12 cellular contexts compared by ENCODE assay signal in genomic region chr19:43430142-43430710, GRCh38. TPM values are rescaled to one million over a fixed set of nuclear protein-coding genes. Genes with fewer than 3 reads are reported as not detected.
DNase-seq lines count a peak whose midpoint lies in the region; ATAC-seq and TF ChIP-seq lines count a peak whose summit lies in the region.
"Had no signal": no experiment of that assay in that cellular context is flagged by ENCODE, and none has a peak within 500 bp of the region (broad histone marks: within the 10 kb centered on the region; RNA-seq: fewer than 3 reads in every experiment).

No MANE protein-coding gene starts in this region.

- H3K4me3 Mint-ChIP-seq in Caco-2 (ENCODE audit: unreplicated experiment): no peak overlapping the region

- no peaks in the 10 kb centered on the region for H3K36me3 Mint-ChIP-seq in Caco-2 (ENCODE audit: insufficient read depth, unreplicated experiment)

- H3K27me3 Mint-ChIP-seq in Caco-2 (ENCODE audit: insufficient read depth, unreplicated experiment): no peaks in the 10 kb centered on the region

- H3K9me3 ChIP-seq in Caco-2: no peaks in the 10 kb centered on the region
- H3K9me3 ChIP-seq: testis had no signal

- CTCF ChIA-PET in Caco-2 (lab: Charles Lee) (no interaction called here), RWPE1 (lab: Yijun Ruan, JAX) (interaction anchor here (0.7 kb wide), 1 partner anchor 48 kb away, joined by 5 read pairs; no protein-coding TSS in a partner anchor)

- H3K4me1 Mint-ChIP-seq in Caco-2 (ENCODE audit: low read depth, unreplicated experiment): peaks cover 13% of the 10 kb centered on the region

- H3K4me1 ChIP-seq in Caco-2: no peaks in the 10 kb centered on the region
- H3K4me1 ChIP-seq: testis had no signal

- DNase-seq in Caco-2: peak in 1 of 2 experiments; percentile 47
- peak in 3 of 5 donors; percentile 8 to 29 (median 28) for DNase-seq in T-helper 1 cell
- peak; percentile 39 for DNase-seq in foreskin melanocyte
- DNase-seq in RWPE1 (ENCODE audit: low spot score): no peak
- no peak for DNase-seq in NCI-H1417 treated with DMSO at 0.1 percent for 48 hours (lab: John Stamatoyannopoulos, UW)
- DNase-seq: GM23248, testis had no signal

- H3K27me3 ChIP-seq in Caco-2 (replicated peaks; ENCODE audit: control insufficient read depth, insufficient read depth, low read length): no peaks in the 10 kb centered on the region
- H3K27me3 ChIP-seq: testis had no signal

- POLR2A ChIA-PET in Caco-2 (lab: Charles Lee) (no interaction called here), RWPE1 (lab: Yijun Ruan, JAX; ENCODE audit: low non-redundant PET) (no interaction called here)

- no peak overlapping the region for H3K4me3 ChIP-seq in Caco-2 (ENCODE audit: low read depth, low read length)
- H3K4me3 ChIP-seq: GM23248, testis had no signal

- H3K27ac ChIP-seq in RWPE1: no peak overlapping the region
- H3K27ac ChIP-seq: GM23248, testis had no signal

- H3K36me3 ChIP-seq in Caco-2 (ENCODE audit: control insufficient read depth, insufficient read depth, low read length): no peaks in the 10 kb centered on the region

- H3K27ac Mint-ChIP-seq in Caco-2 (ENCODE audit: unreplicated experiment): no peak overlapping the region

- H3K9me3 Mint-ChIP-seq in Caco-2 (ENCODE audit: unreplicated experiment): no peaks in the 10 kb centered on the region

- BruUV-seq in Caco-2 (replicated peaks; lab: Mats Ljungman, UMichigan): no TSS peak

- ATAC-seq in GM19468 (IDR thresholded peaks at IDR 0.05; ENCODE audit: extremely low read depth, unreplicated experiment): peak; percentile 46
- ATAC-seq in HG03280 (IDR thresholded peaks at IDR 0.05; ENCODE audit: unreplicated experiment): no peak
- ATAC-seq in GM21529 (IDR thresholded peaks at IDR 0.05; ENCODE audit: unreplicated experiment): no peak
- ATAC-seq: activated CD4-positive, CD25-positive, alpha-beta regulatory T cell treated with anti-CD3 and anti-CD28 coated beads, Interleukin-2, amount 50 U/mL, for 24 hours had no signal

- peak; percentile 25 to 41 for TF ChIP-seq CTCF in Caco-2 (IDR thresholded peaks at IDR 0.05; ENCODE audit: insufficient read depth in 1 of 2, low read depth in 1 of 2, low read length in 1 of 2, severe bottlenecking in 1 of 2, unreplicated experiment in 1 of 2)
- no peak for TF ChIP-seq CTCF in RWPE1 (conservative IDR thresholded peaks at IDR 0.05; ENCODE audit: low read depth)

- intact Hi-C loops in Caco-2 (cut with micrococcal nuclease; ENCODE audit: unreplicated experiment): no loop called here

RNA-seq across cellular contexts. Expression of gene TEX101, which starts 15.5 kb away (rescaled TPM):
- total RNA-seq in Caco-2 (2022): not detected in 2 replicates
- total RNA-seq: glomerular endothelial cell, GM23248 had no signal

RNA-seq across cellular contexts. Expression of gene LYPD3, which starts 35.2 kb away (rescaled TPM):
- 1.3 and 2.2 TPM in 2 replicates for total RNA-seq in Caco-2 (2022)
- total RNA-seq: glomerular endothelial cell, GM23248 had no signal

Comparison
In these comparisons a context has a peak if more than half of its experiments do, and no peak if none do; other contexts are left out.
1. DNase-seq: peak in T-helper 1 cell (3 of 5) and foreskin melanocyte (single experiment); none in RWPE1 (single experiment) and NCI-H1417 treated with DMSO at 0.1 percent for 48 hours (single experiment).